Comparison of ENCODE assay signal across 1 cellular context in the genomic region with DNA sequence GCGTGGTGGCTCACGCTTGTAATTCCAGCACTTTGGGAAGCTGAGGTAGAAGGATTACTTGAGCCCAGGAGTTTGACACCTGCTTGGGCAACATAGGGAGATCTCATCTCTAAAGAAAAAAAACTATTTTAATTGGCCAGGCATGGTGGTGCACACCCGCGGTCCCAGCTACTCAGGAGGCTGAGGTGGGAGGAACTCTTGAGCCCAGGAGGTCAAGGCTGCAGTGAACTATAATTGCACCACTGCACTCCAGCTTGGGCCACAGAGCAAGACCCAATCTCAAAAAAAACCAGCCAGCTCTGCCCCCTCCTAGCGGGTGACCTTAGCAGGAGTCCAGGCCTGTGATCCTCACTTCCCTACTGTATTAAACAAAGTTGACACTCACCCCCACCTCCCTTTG.
A peak's percentile ranks its signal among the peaks of the same experiment; 100 is the strongest.
TF ChIP-seq lines count a peak whose summit lies in the region.

No MANE protein-coding gene starts in this region.

TF ChIP-seq in HepG2, 621 proteins besides CTCF, POLR2A, EP300 and RAD21:
- TF ChIP-seq ZNF678 (CRISPR knock-in tag; IDR thresholded peaks at IDR 0.05): no peak
- no peak for TF ChIP-seq NAIF1 (CRISPR knock-in tag; IDR thresholded peaks at IDR 0.05; ENCODE audit: borderline replicate concordance)
- no peak for TF ChIP-seq ZNF709 (CRISPR knock-in tag; IDR thresholded peaks at IDR 0.05)
- TF ChIP-seq ZNF251 (CRISPR knock-in tag; IDR thresholded peaks at IDR 0.05): no peak
- TF ChIP-seq SYNCRIP (IDR thresholded peaks at IDR 0.05; ENCODE audit: insufficient read depth, low read depth, low read length): no peak
- no peak for TF ChIP-seq CEBPB (IDR thresholded peaks at IDR 0.05; ENCODE audit: borderline replicate concordance, low read depth, low read length)
- TF ChIP-seq MAZ (IDR thresholded peaks at IDR 0.05; ENCODE audit: borderline replicate concordance, low read depth, low read length): no peak
- no peak for TF ChIP-seq MAZ (CRISPR knock-in tag; IDR thresholded peaks at IDR 0.05; ENCODE audit: low read depth)
- no peak for TF ChIP-seq TSC22D2 (CRISPR knock-in tag; IDR thresholded peaks at IDR 0.05; ENCODE audit: borderline replicate concordance)
- TF ChIP-seq FOXO1 (CRISPR knock-in tag; IDR thresholded peaks at IDR 0.05): no peak
- TF ChIP-seq ZNF460 (CRISPR knock-in tag; IDR thresholded peaks at IDR 0.05; ENCODE audit: borderline replicate concordance): peak; percentile 84; the same call in 1 of the 2 replicates
- TF ChIP-seq, protein P1, sequence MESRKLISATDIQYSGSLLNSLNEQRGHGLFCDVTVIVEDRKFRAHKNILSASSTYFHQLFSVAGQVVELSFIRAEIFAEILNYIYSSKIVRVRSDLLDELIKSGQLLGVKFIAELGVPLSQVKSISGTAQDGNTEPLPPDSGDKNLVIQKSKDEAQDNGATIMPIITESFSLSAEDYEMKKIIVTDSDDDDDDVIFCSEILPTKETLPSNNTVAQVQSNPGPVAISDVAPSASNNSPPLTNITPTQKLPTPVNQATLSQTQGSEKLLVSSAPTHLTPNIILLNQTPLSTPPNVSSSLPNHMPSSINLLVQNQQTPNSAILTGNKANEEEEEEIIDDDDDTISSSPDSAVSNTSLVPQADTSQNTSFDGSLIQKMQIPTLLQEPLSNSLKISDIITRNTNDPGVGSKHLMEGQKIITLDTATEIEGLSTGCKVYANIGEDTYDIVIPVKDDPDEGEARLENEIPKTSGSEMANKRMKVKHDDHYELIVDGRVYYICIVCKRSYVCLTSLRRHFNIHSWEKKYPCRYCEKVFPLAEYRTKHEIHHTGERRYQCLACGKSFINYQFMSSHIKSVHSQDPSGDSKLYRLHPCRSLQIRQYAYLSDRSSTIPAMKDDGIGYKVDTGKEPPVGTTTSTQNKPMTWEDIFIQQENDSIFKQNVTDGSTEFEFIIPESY (CRISPR knock-in tag; IDR thresholded peaks at IDR 0.05): peak; percentile 68; the same call in 1 of the 2 replicates
- TF ChIP-seq ZNF10 (CRISPR knock-in tag; IDR thresholded peaks at IDR 0.05; ENCODE audit: borderline replicate concordance, low read depth): no peak
- no peak for TF ChIP-seq ELF4 (CRISPR knock-in tag; IDR thresholded peaks at IDR 0.05; ENCODE audit: borderline replicate concordance)
- no peak for TF ChIP-seq RNF2 (conservative IDR thresholded peaks at IDR 0.05; ENCODE audit: low read depth)
- no peak for TF ChIP-seq ZZZ3 (CRISPR knock-in tag; IDR thresholded peaks at IDR 0.05; ENCODE audit: borderline replicate concordance)
- TF ChIP-seq RARA (CRISPR knock-in tag; IDR thresholded peaks at IDR 0.05): 0 out of 2 replicates have a peak, but pooled peaks have one; percentile 32
- peak; percentile 93 for TF ChIP-seq ZNF121 (CRISPR knock-in tag; IDR thresholded peaks at IDR 0.05)
- TF ChIP-seq FOXK1 (CRISPR knock-in tag; IDR thresholded peaks at IDR 0.05; ENCODE audit: borderline replicate concordance, low read depth): no peak
